Comparison of ENCODE assay signal across 8 cellular contexts in genomic region chr10:103692421-103693069, GRCh38.
DNase-seq lines count a peak whose midpoint lies in the region; ATAC-seq and TF ChIP-seq lines count a peak whose summit lies in the region.

No MANE protein-coding gene starts in this region.

- DNase-seq in AG10803 (ENCODE audit: low read depth) (no peak), SK-N-DZ (ENCODE audit: low spot score) (no peak), COLO668 (lab: John Stamatoyannopoulos, UW; ENCODE audit: unreplicated experiment) (no peak), Kasumi-1 (lab: John Stamatoyannopoulos, UW) (no peak)
- DNase-seq in activated CD4-positive, alpha-beta memory T cell treated with anti-CD3 and anti-CD28 coated beads, Interleukin-2, amount 10 ng/mL, durations not matched to agents 7 days and 5 days: no peak

- H3K27me3 Mint-ChIP-seq in activated CD4-positive, alpha-beta memory T cell treated with anti-CD3 and anti-CD28 coated beads, Interleukin-2, amount 10 ng/mL, durations not matched to agents 7 days and 5 days: no peaks in the 10 kb centered on the region

- peaks cover 56% of the 10 kb centered on the region for H3K4me1 Mint-ChIP-seq in activated CD4-positive, alpha-beta memory T cell treated with anti-CD3 and anti-CD28 coated beads, Interleukin-2, amount 10 ng/mL, durations not matched to agents 7 days and 5 days

- H3K4me3 Mint-ChIP-seq in activated CD4-positive, alpha-beta memory T cell treated with anti-CD3 and anti-CD28 coated beads, Interleukin-2, amount 10 ng/mL, durations not matched to agents 7 days and 5 days: peak overlapping the region; percentile 63

- H3K27ac Mint-ChIP-seq in activated CD4-positive, alpha-beta memory T cell treated with anti-CD3 and anti-CD28 coated beads, Interleukin-2, amount 10 ng/mL, durations not matched to agents 7 days and 5 days: no peak overlapping the region

- H3K9me3 Mint-ChIP-seq in activated CD4-positive, alpha-beta memory T cell treated with anti-CD3 and anti-CD28 coated beads, Interleukin-2, amount 10 ng/mL, durations not matched to agents 7 days and 5 days: no peaks in the 10 kb centered on the region

- no peak for TF ChIP-seq CTCF in AG10803 (conservative IDR thresholded peaks at IDR 0.05; ENCODE audit: low read length)

- ATAC-seq in GM18873 (IDR thresholded peaks at IDR 0.05; ENCODE audit: low FRiP score, unreplicated experiment) (peak; percentile 48), HG03039 (IDR thresholded peaks at IDR 0.05; ENCODE audit: unreplicated experiment) (peak; percentile 35)

- POLR2A ChIA-PET in activated CD4-positive, alpha-beta memory T cell treated with anti-CD3 and anti-CD28 coated beads, Interleukin-2, amount 10 ng/mL, durations not matched to agents 7 days and 5 days (lab: Charles Lee): interaction anchor here (0.6 kb wide), 1 partner anchor 291 kb away, joined by 3 read pairs; no protein-coding TSS in a partner anchor

- CTCF ChIA-PET in activated CD4-positive, alpha-beta memory T cell treated with anti-CD3 and anti-CD28 coated beads, Interleukin-2, amount 10 ng/mL, durations not matched to agents 7 days and 5 days (lab: Charles Lee): no interaction called here

- H3K4me3 ChIP-seq in AG10803 (ENCODE audit: low read length): peak overlapping the region; percentile 43

- H3K27me3 ChIP-seq in layer of hippocampus (ENCODE audit: control insufficient read depth, insufficient read depth, low read length): no peaks in the 10 kb centered on the region

- H3K36me3 Mint-ChIP-seq in activated CD4-positive, alpha-beta memory T cell treated with anti-CD3 and anti-CD28 coated beads, Interleukin-2, amount 10 ng/mL, durations not matched to agents 7 days and 5 days (ENCODE audit: low read depth): no peaks in the 10 kb centered on the region

- peak overlapping the region; percentile 76 for H3K27ac ChIP-seq in layer of hippocampus (ENCODE audit: low read depth, low read length)
